12 cellular contexts compared by ENCODE assay signal in genomic region chr2:217944366-217944765, GRCh38. TPM values are rescaled to one million over a fixed set of nuclear protein-coding genes. Genes with fewer than 3 reads are reported as not detected.
DNase-seq lines count a peak whose midpoint lies in the region; ATAC-seq and TF ChIP-seq lines count a peak whose summit lies in the region.
"Had no signal": no experiment of that assay in that cellular context is flagged by ENCODE, and none has a peak within 500 bp of the region (broad histone marks: within the 10 kb centered on the region; RNA-seq: fewer than 3 reads in every experiment).

No MANE protein-coding gene starts in this region.

- H3K4me1 ChIP-seq in Caco-2 (peaks cover 42% of the 10 kb centered on the region), ascending aorta (peaks cover 6 to 42% of the 10 kb centered on the region in 2 donors), stomach smooth muscle (ENCODE audit: control insufficient read depth, insufficient read depth, low read length) (peaks cover 89% of the 10 kb centered on the region)

- POLR2A ChIA-PET in Caco-2 (lab: Charles Lee), result no interaction called here

- no peaks in the 10 kb centered on the region for H3K36me3 ChIP-seq in Caco-2 (ENCODE audit: control insufficient read depth, insufficient read depth, low read length)
- H3K36me3 ChIP-seq in ascending aorta, result peaks cover 2 to 31% of the 10 kb centered on the region in 2 donors
- no peaks in the 10 kb centered on the region for H3K36me3 ChIP-seq in stomach smooth muscle (ENCODE audit: control insufficient read depth in 2 of 2, insufficient read depth in 2 of 2, low read length in 2 of 2)
- H3K36me3 ChIP-seq: MG63, neutrophil had no signal

- DNase-seq in Caco-2 (no peak), ascending aorta (ENCODE audit: low spot score in 2 of 2) (no peak), mesothelial cell of epicardium (ENCODE audit: low spot score in 2 of 2, unreplicated experiment in 2 of 2) (no peak), HT-29 (ENCODE audit: low spot score) (no peak)
- DNase-seq in stimulated activated CD4-positive, alpha-beta T cell treated with anti-CD3 and anti-CD28 coated beads, Interleukin-15, amount 100 ng/mL, for 24 hours, result no peak
- DNase-seq: activated CD4-positive, CD25-positive, alpha-beta regulatory T cell treated with anti-CD3 and anti-CD28 coated beads, Interleukin-2, amount 50 U/mL, for 72 hours; CD4-positive, alpha-beta T cell had no signal

- H3K9ac ChIP-seq in stomach smooth muscle (ENCODE audit: low read length in 2 of 2), result peak overlapping the region; percentile 49 to 95

- no peaks in the 10 kb centered on the region for H3K27me3 ChIP-seq in Caco-2 (replicated peaks; ENCODE audit: control insufficient read depth, insufficient read depth, low read length)
- H3K27me3 ChIP-seq in ascending aorta, result no peaks in the 10 kb centered on the region
- no peaks in the 10 kb centered on the region for H3K27me3 ChIP-seq in stomach smooth muscle (ENCODE audit: control insufficient read depth in 1 of 2, insufficient read depth in 2 of 2, low read length in 2 of 2)
- H3K27me3 ChIP-seq: MG63 had no signal

- ATAC-seq in HG03521 (IDR thresholded peaks at IDR 0.05; ENCODE audit: unreplicated experiment), result no peak
- ATAC-seq in HG03139 (IDR thresholded peaks at IDR 0.05; ENCODE audit: unreplicated experiment), result no peak

- no TSS peak for BruUV-seq in Caco-2 (replicated peaks; lab: Mats Ljungman, UMichigan)

- H3K27me3 Mint-ChIP-seq in Caco-2 (ENCODE audit: insufficient read depth, unreplicated experiment) (no peaks in the 10 kb centered on the region), mesothelial cell of epicardium (ENCODE audit: low read depth) (no peaks in the 10 kb centered on the region)

- intact Hi-C loops in Caco-2 (cut with micrococcal nuclease; ENCODE audit: unreplicated experiment), result loop anchor here (1.0 to 2.0 kb wide), 2 partner anchors 42 to 44 kb away; no protein-coding TSS in a partner anchor
- intact Hi-C loops in ascending aorta (cut with DNase I), result loop anchor here (1.0 to 5.0 kb wide), 3 partner anchors 44 to 157 kb away; no protein-coding TSS in a partner anchor

- H3K27ac ChIP-seq in ascending aorta (peak overlapping the region; percentile 98 to 100), stomach smooth muscle (ENCODE audit: low read length) (peak overlapping the region; percentile 99)
- H3K27ac ChIP-seq: neutrophil had no signal

- H3K4me3 ChIP-seq in Caco-2 (ENCODE audit: low read depth, low read length), result no peak overlapping the region
- H3K4me3 ChIP-seq in ascending aorta, result peak overlapping the region; percentile 64 to 81
- H3K4me3 ChIP-seq in stomach smooth muscle (ENCODE audit: low read length in 2 of 2), result peak overlapping the region; percentile 98 to 99
- H3K4me3 ChIP-seq: MG63 had no signal

- peak overlapping the region; percentile 52 for H3K4me3 Mint-ChIP-seq in Caco-2 (ENCODE audit: unreplicated experiment)
- H3K4me3 Mint-ChIP-seq in mesothelial cell of epicardium, result peak overlapping the region; percentile 60
- H3K4me3 Mint-ChIP-seq: CD4-positive, alpha-beta T cell had no signal

- H3K4me1 Mint-ChIP-seq in Caco-2 (ENCODE audit: low read depth, unreplicated experiment), result peaks cover 29% of the 10 kb centered on the region
- peaks cover 79% of the 10 kb centered on the region for H3K4me1 Mint-ChIP-seq in mesothelial cell of epicardium

- H3K36me3 Mint-ChIP-seq in Caco-2 (ENCODE audit: insufficient read depth, unreplicated experiment) (no peaks in the 10 kb centered on the region), mesothelial cell of epicardium (no peaks in the 10 kb centered on the region)

- H3K9me3 Mint-ChIP-seq in Caco-2 (ENCODE audit: unreplicated experiment), result no peaks in the 10 kb centered on the region
- H3K9me3 Mint-ChIP-seq in mesothelial cell of epicardium, result no peaks in the 10 kb centered on the region
- H3K9me3 Mint-ChIP-seq: CD4-positive, alpha-beta T cell had no signal

- CTCF ChIA-PET in Caco-2 (lab: Charles Lee), result interaction anchor here (0.7 to 2.6 kb wide), 9 partner anchors 12 to 182 kb away, joined by 3 to 20 read pairs (median 4); partner anchors contain the start of gene CXCR2

- peak overlapping the region; percentile 19 for H3K27ac Mint-ChIP-seq in Caco-2 (ENCODE audit: unreplicated experiment)
- peak overlapping the region; percentile 73 for H3K27ac Mint-ChIP-seq in mesothelial cell of epicardium
- H3K27ac Mint-ChIP-seq: CD4-positive, alpha-beta T cell had no signal

- H3K9me3 ChIP-seq in Caco-2 (no peaks in the 10 kb centered on the region), ascending aorta (no peaks in the 10 kb centered on the region), stomach smooth muscle (ENCODE audit: control insufficient read depth in 2 of 2, low read length in 2 of 2) (no peaks in the 10 kb centered on the region)
- H3K9me3 ChIP-seq: MG63, neutrophil had no signal

- no peak for TF ChIP-seq CTCF in Caco-2 (IDR thresholded peaks at IDR 0.05; ENCODE audit: insufficient read depth in 1 of 2, low read depth in 1 of 2, low read length in 1 of 2, severe bottlenecking in 1 of 2, unreplicated experiment in 1 of 2)
- no peak for TF ChIP-seq CTCF in ascending aorta (IDR thresholded peaks at IDR 0.05)
- TF ChIP-seq CTCF in mesothelial cell of epicardium (IDR thresholded peaks at IDR 0.05; ENCODE audit: unreplicated experiment), result no peak

RNA-seq across cellular contexts. Expression of gene TNS1, which starts 58.4 kb away (rescaled TPM):
- total RNA-seq in Caco-2 (2022) (16.1 and 16.9 TPM in 2 replicates), ascending aorta (1,334 TPM), mesothelial cell of epicardium (116 to 130 TPM (median 117 TPM) in 3 replicates)
- total RNA-seq in HT-29 (2014; rRNA removed; shearing (Covaris generic)), result 8.9 and 13.8 TPM in 2 replicates

Comparison
In these comparisons a context has a peak if more than half of its experiments do, and no peak if none do; other contexts are left out.
1. RNA of gene TNS1, which starts 58.4 kb away (total RNA-seq): 1,334 TPM in ascending aorta (single experiment); 116 to 130 TPM in mesothelial cell of epicardium, 16.1 to 16.9 TPM in Caco-2 and 8.9 to 13.8 TPM in HT-29; every median in the first group is over 10 times any median in the second.